ENCODE assay signal across 22 cellular contexts in the genomic region with DNA sequence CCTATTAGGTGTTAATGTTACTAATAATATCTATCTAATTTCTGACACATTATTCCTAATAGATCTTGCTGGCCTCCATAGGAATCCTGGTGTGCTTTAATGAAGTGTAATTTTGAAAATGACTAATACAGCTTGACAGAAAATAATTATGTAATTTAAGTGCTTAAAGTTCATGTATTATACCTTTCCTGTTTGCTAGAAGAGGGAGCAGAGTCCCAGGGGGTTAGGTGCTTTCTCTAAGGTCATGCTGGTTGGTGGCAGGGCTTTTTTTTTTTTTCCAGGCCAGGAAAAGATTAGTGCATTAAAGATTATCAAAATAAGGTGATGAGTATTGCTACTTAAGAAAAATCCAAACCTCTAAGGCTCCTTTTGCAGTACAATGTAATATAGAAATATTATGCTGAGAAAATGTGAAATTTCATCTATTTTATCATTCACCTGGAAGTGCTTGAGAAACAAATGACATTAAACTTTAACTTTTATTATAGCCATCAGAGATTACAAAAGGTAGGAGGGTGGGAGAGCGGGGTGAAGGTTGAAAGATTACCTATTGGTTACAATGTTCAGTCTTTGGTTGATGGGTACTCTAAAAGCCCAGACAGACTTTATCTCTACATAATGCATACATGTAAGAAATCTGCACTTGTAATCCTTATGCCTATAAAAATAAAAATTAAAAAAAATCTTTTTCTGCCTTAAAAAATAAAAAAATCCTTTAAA.
DNase-seq lines count a peak whose midpoint lies in the region; ATAC-seq, FAIRE-seq and TF ChIP-seq lines count a peak whose summit lies in the region.
"Had no signal": no experiment of that assay in that cellular context is flagged by ENCODE, and none has a peak within 500 bp of the region (broad histone marks: within the 10 kb centered on the region; RNA-seq: fewer than 3 reads in every experiment).

No MANE protein-coding gene starts in this region.

- H3K27me3 ChIP-seq in HepG2 (ENCODE audit: control insufficient read depth in 1 of 2, insufficient read depth in 2 of 2, low read length in 2 of 2) (no peaks in the 10 kb centered on the region), small intestine (ENCODE audit: control insufficient read depth in 2 of 2, insufficient read depth in 2 of 2, low read length in 2 of 2) (no peaks in the 10 kb centered on the region)
- H3K27me3 ChIP-seq: MG63 had no signal

- ATAC-seq in HepG2 (no peak), HG02759 (IDR thresholded peaks at IDR 0.05; ENCODE audit: unreplicated experiment) (no peak)
- ATAC-seq: CD8-positive, alpha-beta T cell had no signal

- H4K20me1 ChIP-seq in OCI-LY7 (ENCODE audit: insufficient read depth, low read length) (no peaks in the 10 kb centered on the region), HepG2 (ENCODE audit: insufficient read depth, low read length) (no peaks in the 10 kb centered on the region)

- H2AFZ ChIP-seq in OCI-LY7 (ENCODE audit: low read length) (no peak overlapping the region), HepG2 (ENCODE audit: low read length) (no peak overlapping the region)

- H3K9me2 ChIP-seq in OCI-LY7 (ENCODE audit: insufficient read depth, low read length) = no peaks in the 10 kb centered on the region

- no peak for TF ChIP-seq POLR2A in HepG2 (IDR thresholded peaks at IDR 0.05; ENCODE audit: insufficient read depth in 1 of 2, low read depth in 2 of 2, low read length in 2 of 2)

- H3K4me3 ChIP-seq in OCI-LY7 (ENCODE audit: low read depth, low read length, poor library complexity, severe bottlenecking) (no peak overlapping the region), HepG2 (replicated peaks in 1 of 3; ENCODE audit: insufficient read depth in 1 of 3, low read depth in 2 of 3, low read length in 3 of 3) (no peak overlapping the region), small intestine (ENCODE audit: low read depth in 1 of 2, low read length in 2 of 2) (no peak overlapping the region)
- H3K4me3 ChIP-seq: MG63, SK-N-MC had no signal

- TF ChIP-seq RAD21 in HepG2 (CRISPR knock-in tag; IDR thresholded peaks at IDR 0.05) = no peak

- TF ChIP-seq EP300 in HepG2 (IDR thresholded peaks at IDR 0.05; ENCODE audit: low read depth in 2 of 2, low read length in 2 of 2) (no peak), HepG2 (CRISPR knock-in tag; IDR thresholded peaks at IDR 0.05; ENCODE audit: borderline replicate concordance) (no peak)

- no peak for TF ChIP-seq CTCF in OCI-LY7 (conservative IDR thresholded peaks at IDR 0.05; ENCODE audit: low read length)
- no peak for TF ChIP-seq CTCF in HepG2 (CRISPR knock-in tag; IDR thresholded peaks at IDR 0.05)

- peak overlapping the region; percentile 96 for H3K27ac ChIP-seq in OCI-LY7 (ENCODE audit: low read depth, low read length, poor library complexity, severe bottlenecking)
- H3K27ac ChIP-seq in HepG2 (ENCODE audit: extremely low read length, insufficient read depth, low read length) = peak overlapping the region; percentile 54
- no peak overlapping the region for H3K27ac ChIP-seq in small intestine (ENCODE audit: low read depth in 1 of 2, low read length in 1 of 2)
- no peak overlapping the region for H3K27ac ChIP-seq in caudate nucleus (ENCODE audit: low read depth, low read length)
- H3K27ac ChIP-seq: C4-2B, RWPE1, SK-N-MC had no signal

- H3K36me3 ChIP-seq in OCI-LY7 (ENCODE audit: insufficient read depth, low read length) = peaks cover 58% of the 10 kb centered on the region
- no peaks in the 10 kb centered on the region for H3K36me3 ChIP-seq in HepG2 (replicated peaks in 1 of 2; ENCODE audit: control insufficient read depth in 1 of 2, insufficient read depth in 2 of 2, low read length in 2 of 2)
- no peaks in the 10 kb centered on the region for H3K36me3 ChIP-seq in small intestine (ENCODE audit: control insufficient read depth in 2 of 2, insufficient read depth in 2 of 2, low read length in 2 of 2)
- H3K36me3 ChIP-seq: MG63 had no signal

- in situ Hi-C loops in HepG2 (cut with HindIII; ENCODE audit: extremely low pct_ligation_motif_present, low pct_unique_long_range_greater_than_20kb) = loop anchor here (25.0 kb wide), 1 partner anchor 717 kb away; a partner anchor contains a TSS

- DNase-seq in GM18507 (ENCODE audit: extremely low spot score, insufficient read length, low read depth) (no peak), OCI-LY7 (ENCODE audit: low spot score) (peak; percentile 43), HepG2 (ENCODE audit: low spot score) (peak; percentile 23), small intestine (peak; percentile 77), caudate nucleus (lab: John Stamatoyannopoulos, UW) (no peak), D341Med (ENCODE audit: low spot score) (no peak)
- DNase-seq: CD8-positive, alpha-beta T cell; GOT3; HCEC 1CT; IMR-90; KG1; MG63; NCI-H1694 treated with DMSO at 0.1 percent for 48 hours; NCI-H2081; NCI-H2227 treated with DMSO at 0.1 percent for 48 hours; NCI-H510A; SIG-M5; SW 1271 had no signal

- H3K4me2 ChIP-seq in OCI-LY7 (ENCODE audit: low read length) = peak overlapping the region; percentile 49
- H3K4me2 ChIP-seq in HepG2 (ENCODE audit: low read depth, low read length) = 0 out of 2 replicates have a peak overlapping the region, but pooled peaks have one; percentile 9

- peaks cover 4% of the 10 kb centered on the region; the same call in 1 of the 2 replicates for H3K79me2 ChIP-seq in OCI-LY7 (ENCODE audit: insufficient read depth, low read depth, low read length)
- H3K79me2 ChIP-seq in HepG2 (ENCODE audit: insufficient read depth, low read length) = no peaks in the 10 kb centered on the region

- no TSS peak for BruUV-seq in OCI-LY7 (replicated peaks; lab: Mats Ljungman, UMichigan)
- BruUV-seq in HepG2 (replicated peaks; lab: Mats Ljungman, UMichigan) = no TSS peak

- CTCF ChIA-PET in OCI-LY7 (lab: Charles Lee; ENCODE audit: unreplicated experiment) = no interaction called here
- CTCF ChIA-PET in HepG2 (lab: Yijun Ruan, JAX; ENCODE audit: low intra/inter-chr PET ratio, low total read pairs) = no interaction called here

- H3K9me3 ChIP-seq in OCI-LY7 (ENCODE audit: low read length) (no peaks in the 10 kb centered on the region; the same call in 1 of the 2 replicates), HepG2 (ENCODE audit: low read length) (no peaks in the 10 kb centered on the region), small intestine (ENCODE audit: control insufficient read depth, low read depth) (no peaks in the 10 kb centered on the region)
- H3K9me3 ChIP-seq: MG63 had no signal

- intact Hi-C loops in OCI-LY7 (cut with micrococcal nuclease; ENCODE audit: unreplicated experiment) (loop anchor here (5.0 to 10.0 kb wide), 2 partner anchors 545 to 732 kb away; no protein-coding TSS in a partner anchor), HepG2 (cut with micrococcal nuclease; ENCODE audit: unreplicated experiment) (loop anchor here (5.0 to 10.0 kb wide), 3 partner anchors 225 to 727 kb away; a partner anchor contains a TSS)

- H3K9ac ChIP-seq in HepG2 (ENCODE audit: insufficient read depth, low read depth, low read length) = no peak overlapping the region

- WGBS in HepG2 (ENCODE audit: low lambda C conversion rate) = 81% methylated on average over 1 of the region's 1 CpG
- WGBS in small intestine, 3 donors = 26 to 70% (median 52%) methylated on average over 1 of the region's 1 CpG

- peak; percentile 18 for FAIRE-seq in GM18507 (lab: Jason Lieb, UNC)
- FAIRE-seq in HepG2 (lab: Jason Lieb, UNC) = no peak
- FAIRE-seq in small intestine (lab: Jason Lieb, UNC) = peak; percentile 5

- H3K4me1 ChIP-seq in OCI-LY7 (ENCODE audit: insufficient read depth, low read length, poor library complexity, severe bottlenecking) (peaks cover 88% of the 10 kb centered on the region), HepG2 (ENCODE audit: insufficient read depth, low read length) (peaks cover 95% of the 10 kb centered on the region), small intestine (ENCODE audit: control insufficient read depth in 2 of 2, insufficient read depth in 1 of 2, low read depth in 1 of 2, low read length in 1 of 2) (peaks cover 0 to 2% of the 10 kb centered on the region in 2 donors)

- POLR2A ChIA-PET in OCI-LY7 (lab: Charles Lee) = interaction anchor here (1.5 to 1.7 kb wide), 3 partner anchors 8 to 19 kb away, joined by 3 to 8 read pairs (median 3); no protein-coding TSS in a partner anchor
- POLR2A ChIA-PET in HepG2 (lab: Yijun Ruan, JAX) = no interaction called here

TF ChIP-seq in HepG2, 621 proteins besides CTCF, POLR2A, EP300 and RAD21 (continues in another document):
- TF ChIP-seq, protein P1, sequence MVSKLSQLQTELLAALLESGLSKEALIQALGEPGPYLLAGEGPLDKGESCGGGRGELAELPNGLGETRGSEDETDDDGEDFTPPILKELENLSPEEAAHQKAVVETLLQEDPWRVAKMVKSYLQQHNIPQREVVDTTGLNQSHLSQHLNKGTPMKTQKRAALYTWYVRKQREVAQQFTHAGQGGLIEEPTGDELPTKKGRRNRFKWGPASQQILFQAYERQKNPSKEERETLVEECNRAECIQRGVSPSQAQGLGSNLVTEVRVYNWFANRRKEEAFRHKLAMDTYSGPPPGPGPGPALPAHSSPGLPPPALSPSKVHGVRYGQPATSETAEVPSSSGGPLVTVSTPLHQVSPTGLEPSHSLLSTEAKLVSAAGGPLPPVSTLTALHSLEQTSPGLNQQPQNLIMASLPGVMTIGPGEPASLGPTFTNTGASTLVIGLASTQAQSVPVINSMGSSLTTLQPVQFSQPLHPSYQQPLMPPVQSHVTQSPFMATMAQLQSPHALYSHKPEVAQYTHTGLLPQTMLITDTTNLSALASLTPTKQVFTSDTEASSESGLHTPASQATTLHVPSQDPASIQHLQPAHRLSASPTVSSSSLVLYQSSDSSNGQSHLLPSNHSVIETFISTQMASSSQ (IDR thresholded peaks at IDR 0.05; ENCODE audit: low read depth) = no peak
- TF ChIP-seq, protein P1 (CRISPR knock-in tag; IDR thresholded peaks at IDR 0.05; ENCODE audit: borderline replicate concordance) = no peak
- TF ChIP-seq RXRA (CRISPR knock-in tag; IDR thresholded peaks at IDR 0.05) (no peak), ZNF768 (CRISPR knock-in tag; IDR thresholded peaks at IDR 0.05) (no peak)

Comparison
In these comparisons a context has a peak if more than half of its experiments do, and no peak if none do; other contexts are left out.
1. DNase-seq: peak in OCI-LY7 (single experiment), HepG2 (single experiment) and small intestine (single experiment); none in GM18507 (single experiment), caudate nucleus (0 of 61) and D341Med (single experiment).
2. H3K27ac ChIP-seq: peak in OCI-LY7 (single experiment) and HepG2 (single experiment); none in small intestine (0 of 2) and caudate nucleus (single experiment).